ENCODE assay signal across 10 cellular contexts in the genomic region with DNA sequence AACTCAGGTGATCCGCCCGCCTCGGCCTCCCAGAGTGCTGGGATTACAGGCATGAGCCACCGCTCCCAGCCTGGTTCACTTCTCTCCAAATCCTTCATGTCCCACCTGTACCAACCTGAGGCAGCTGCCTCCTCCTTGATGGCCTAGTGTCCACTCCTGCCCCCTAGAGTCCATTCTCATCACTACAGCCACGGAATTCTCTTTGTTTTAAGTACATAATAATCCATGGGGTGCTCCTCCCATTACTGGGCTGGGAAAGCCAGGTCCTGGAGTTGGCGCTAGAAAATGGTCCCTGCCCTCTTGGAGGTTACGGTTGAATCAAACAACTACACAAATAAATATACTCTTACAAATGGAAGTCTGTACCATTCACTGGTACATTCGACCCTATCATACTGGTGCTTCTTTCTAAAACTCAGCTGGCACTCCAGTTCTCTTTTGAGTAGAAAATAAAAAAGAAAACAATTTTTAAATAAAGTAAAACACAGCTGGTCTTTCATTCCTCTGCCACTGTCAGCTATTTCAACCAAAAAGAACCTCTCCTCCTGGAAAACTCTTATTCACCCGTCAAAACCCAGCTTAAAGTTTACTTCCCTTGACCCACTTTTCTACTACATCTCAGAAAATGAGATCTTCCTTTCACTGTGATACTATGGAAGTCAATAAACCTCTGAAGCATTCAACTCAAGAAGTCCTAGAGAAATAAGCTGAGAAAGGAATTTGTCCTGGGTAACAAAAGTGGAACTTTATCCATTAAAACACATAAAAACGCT. TPM values are rescaled to one million over a fixed set of nuclear protein-coding genes. Genes with fewer than 3 reads are reported as not detected.
A peak's percentile ranks its signal among the peaks of the same experiment; 100 is the strongest.
DNase-seq lines count a peak whose midpoint lies in the region; ATAC-seq, FAIRE-seq and TF ChIP-seq lines count a peak whose summit lies in the region.
"Had no signal": no experiment of that assay in that cellular context is flagged by ENCODE, and none has a peak within 500 bp of the region (broad histone marks: within the 10 kb centered on the region; RNA-seq: fewer than 3 reads in every experiment).

No MANE protein-coding gene starts in this region.

- no peaks in the 10 kb centered on the region for H3K9me2 ChIP-seq in Karpas-422 (replicated peaks; ENCODE audit: insufficient read depth, low read length)

- POLR2A ChIA-PET in HepG2 (lab: Yijun Ruan, JAX): no interaction called here

- TF ChIP-seq RAD21 in HepG2 (CRISPR knock-in tag; IDR thresholded peaks at IDR 0.05): no peak

- 67% methylated on average over 10 of the region's 10 CpGs for WGBS in HepG2 (ENCODE audit: low lambda C conversion rate)

- no peak overlapping the region for H2AFZ ChIP-seq in Karpas-422 (ENCODE audit: low read length)
- H2AFZ ChIP-seq in HepG2 (ENCODE audit: low read length): no peak overlapping the region

- H3K27ac ChIP-seq in Karpas-422 (ENCODE audit: low read length): no peak overlapping the region
- H3K27ac ChIP-seq in HepG2 (ENCODE audit: extremely low read length, insufficient read depth, low read length): no peak overlapping the region

- no peaks in the 10 kb centered on the region for H3K9me3 Mint-ChIP-seq in activated T-helper 2 cell treated with anti-CD3 and anti-CD28 coated beads, Interferon-gamma antibody, Interleukin-2, Interleukin-4, amounts not matched to agents 10 μg/mL and 5 μg/mL and 100 μg/mL, durations not matched to agents 14 hours and 24 hours and 36 hours

- H3K4me3 Mint-ChIP-seq in activated T-helper 2 cell treated with anti-CD3 and anti-CD28 coated beads, Interferon-gamma antibody, Interleukin-2, Interleukin-4, amounts not matched to agents 10 μg/mL and 5 μg/mL and 100 μg/mL, durations not matched to agents 14 hours and 24 hours and 36 hours (ENCODE audit: low read depth): no peak overlapping the region
- H3K4me3 Mint-ChIP-seq: central memory CD8-positive, alpha-beta T cell had no signal

- no peaks in the 10 kb centered on the region for H3K4me1 Mint-ChIP-seq in activated T-helper 2 cell treated with anti-CD3 and anti-CD28 coated beads, Interferon-gamma antibody, Interleukin-2, Interleukin-4, amounts not matched to agents 10 μg/mL and 5 μg/mL and 100 μg/mL, durations not matched to agents 14 hours and 24 hours and 36 hours (ENCODE audit: low read depth)
- H3K4me1 Mint-ChIP-seq: central memory CD8-positive, alpha-beta T cell had no signal

- DNase-seq in EL (peak; percentile 32), Karpas-422 (peak; percentile 87), HepG2 (ENCODE audit: low spot score) (peak; percentile 56), NCI-H2081 treated with DMSO at 0.1 percent for 48 hours (lab: John Stamatoyannopoulos, UW) (no peak), left cardiac atrium (no peak), cerebellum (ENCODE audit: low spot score) (no peak)
- DNase-seq in activated T-helper 2 cell treated with anti-CD3 and anti-CD28 coated beads, Interferon-gamma antibody, Interleukin-2, Interleukin-4, amounts not matched to agents 10 μg/mL and 5 μg/mL and 100 μg/mL, durations not matched to agents 14 hours and 24 hours and 36 hours (ENCODE audit: low spot score): peak; percentile 20
- DNase-seq: IMR-90 had no signal

- TF ChIP-seq CTCF in HepG2 (CRISPR knock-in tag; IDR thresholded peaks at IDR 0.05): peak; percentile 78

- H3K4me1 ChIP-seq in Karpas-422 (ENCODE audit: low read length): no peaks in the 10 kb centered on the region
- H3K4me1 ChIP-seq in HepG2 (ENCODE audit: insufficient read depth, low read length): peaks cover 5% of the 10 kb centered on the region

- H3K27me3 Mint-ChIP-seq in activated T-helper 2 cell treated with anti-CD3 and anti-CD28 coated beads, Interferon-gamma antibody, Interleukin-2, Interleukin-4, amounts not matched to agents 10 μg/mL and 5 μg/mL and 100 μg/mL, durations not matched to agents 14 hours and 24 hours and 36 hours (ENCODE audit: low read depth): peaks cover 2% of the 10 kb centered on the region

- intact Hi-C loops in activated T-helper 2 cell treated with anti-CD3 and anti-CD28 coated beads, Interferon-gamma antibody, Interleukin-2, Interleukin-4, amounts not matched to agents 10 μg/mL and 5 μg/mL and 100 μg/mL, durations not matched to agents 14 hours and 24 hours and 36 hours (cut with micrococcal nuclease): no loop called here
- intact Hi-C loops in HepG2 (cut with micrococcal nuclease; ENCODE audit: unreplicated experiment) (no loop called here), left cardiac atrium (cut with DNase I) (no loop called here)

- H3K27ac Mint-ChIP-seq in activated T-helper 2 cell treated with anti-CD3 and anti-CD28 coated beads, Interferon-gamma antibody, Interleukin-2, Interleukin-4, amounts not matched to agents 10 μg/mL and 5 μg/mL and 100 μg/mL, durations not matched to agents 14 hours and 24 hours and 36 hours: no peak overlapping the region

- TF ChIP-seq POLR2A in HepG2 (IDR thresholded peaks at IDR 0.05; ENCODE audit: insufficient read depth in 1 of 2, low read depth in 2 of 2, low read length in 2 of 2): no peak

- H3K79me2 ChIP-seq in Karpas-422 (ENCODE audit: low read length) (no peaks in the 10 kb centered on the region), HepG2 (ENCODE audit: insufficient read depth, low read length) (no peaks in the 10 kb centered on the region)

- CTCF ChIA-PET in HepG2 (lab: Yijun Ruan, JAX; ENCODE audit: low intra/inter-chr PET ratio, low total read pairs): interaction anchor here (1.5 kb wide), 1 partner anchor 177 kb away, joined by 5 read pairs; no protein-coding TSS in a partner anchor

- H3K27me3 ChIP-seq in Karpas-422 (ENCODE audit: low read length): no peaks in the 10 kb centered on the region
- no peaks in the 10 kb centered on the region for H3K27me3 ChIP-seq in HepG2 (ENCODE audit: control insufficient read depth in 1 of 2, insufficient read depth in 2 of 2, low read length in 2 of 2)

- in situ Hi-C loops in HepG2 (cut with HindIII; ENCODE audit: extremely low pct_ligation_motif_present, low pct_unique_long_range_greater_than_20kb): no loop called here

- no peaks in the 10 kb centered on the region for H3K9me3 ChIP-seq in Karpas-422 (ENCODE audit: low read length)
- H3K9me3 ChIP-seq in HepG2 (ENCODE audit: low read length): no peaks in the 10 kb centered on the region

- H3K36me3 Mint-ChIP-seq in activated T-helper 2 cell treated with anti-CD3 and anti-CD28 coated beads, Interferon-gamma antibody, Interleukin-2, Interleukin-4, amounts not matched to agents 10 μg/mL and 5 μg/mL and 100 μg/mL, durations not matched to agents 14 hours and 24 hours and 36 hours (ENCODE audit: low read depth): no peaks in the 10 kb centered on the region

- no peak overlapping the region for H3K4me2 ChIP-seq in Karpas-422 (ENCODE audit: low read depth, low read length, poor library complexity, severe bottlenecking)
- no peak overlapping the region for H3K4me2 ChIP-seq in HepG2 (ENCODE audit: low read depth, low read length)

- H4K20me1 ChIP-seq in Karpas-422 (ENCODE audit: insufficient read depth, low read depth, low read length) (no peaks in the 10 kb centered on the region), HepG2 (ENCODE audit: insufficient read depth, low read length) (no peaks in the 10 kb centered on the region)

- BruUV-seq in HepG2 (replicated peaks; lab: Mats Ljungman, UMichigan): no TSS peak

- no peak for FAIRE-seq in HepG2 (lab: Jason Lieb, UNC)

- TF ChIP-seq EP300 in HepG2 (IDR thresholded peaks at IDR 0.05; ENCODE audit: low read depth in 2 of 2, low read length in 2 of 2) (no peak), HepG2 (CRISPR knock-in tag; IDR thresholded peaks at IDR 0.05; ENCODE audit: borderline replicate concordance) (no peak)

- ATAC-seq in HepG2: no peak; the same call in 2 of the 3 replicates
- ATAC-seq in left cardiac atrium: no peak
- no peak for ATAC-seq in HG03196 (IDR thresholded peaks at IDR 0.05; ENCODE audit: unreplicated experiment)

- H3K9ac ChIP-seq in Karpas-422 (ENCODE audit: low read length) (no peak overlapping the region), HepG2 (ENCODE audit: insufficient read depth, low read depth, low read length) (no peak overlapping the region)

- H3K36me3 ChIP-seq in Karpas-422 (ENCODE audit: insufficient read depth, low read length): no peaks in the 10 kb centered on the region
- no peaks in the 10 kb centered on the region for H3K36me3 ChIP-seq in HepG2 (replicated peaks in 1 of 2; ENCODE audit: control insufficient read depth in 1 of 2, insufficient read depth in 2 of 2, low read length in 2 of 2)

- H3K4me3 ChIP-seq in Karpas-422 (ENCODE audit: low read length) (no peak overlapping the region), HepG2 (replicated peaks in 1 of 3; ENCODE audit: insufficient read depth in 1 of 3, low read depth in 2 of 3, low read length in 3 of 3) (no peak overlapping the region)

RNA-seq across cellular contexts. Expression of gene ARHGEF18, which starts 22.4 kb away (rescaled TPM):
- total RNA-seq in Karpas-422 (2014; rRNA removed; shearing (Covaris generic); ENCODE audit: low replicate concordance): 9.4 and 21.8 TPM in 2 replicates
- 42.5 and 44.4 TPM in 2 replicates for total RNA-seq in activated T-helper 2 cell treated with anti-CD3 and anti-CD28 coated beads, Interferon-gamma antibody, Interleukin-2, Interleukin-4, amounts not matched to agents 10 μg/mL and 5 μg/mL and 100 μg/mL, durations not matched to agents 14 hours and 24 hours and 36 hours
- 14.5 and 17.5 TPM in 2 replicates for total RNA-seq in HepG2 (2016; rRNA removed; fragmentation: Illumina TruSeq; extraction: Trizol)
- total RNA-seq in HepG2 (2016; cell fraction: cytosol; rRNA removed; fragmentation: Illumina TruSeq; extraction: Trizol; ENCODE audit: low read depth): 1.7 and 1.8 TPM in 2 replicates
- total RNA-seq in HepG2 (2016; cell fraction: insoluble cytoplasmic fraction; rRNA removed; fragmentation: Illumina TruSeq; extraction: Trizol): 13.1 and 19.3 TPM in 2 replicates
- total RNA-seq in HepG2 (2016; cell fraction: membrane; rRNA removed; fragmentation: Illumina TruSeq; extraction: Trizol): 4.9 and 5.2 TPM in 2 replicates
- total RNA-seq in HepG2 (2016; cell fraction: nucleus; rRNA removed; fragmentation: Illumina TruSeq; extraction: Trizol): 11.5 and 13.9 TPM in 2 replicates
- 4.2 and 7.2 TPM in 2 replicates for polyA plus RNA-seq in HepG2 (2011; rRNA removed)
- 5.5 and 6.5 TPM in 2 replicates for polyA plus RNA-seq in HepG2 (2011; cell fraction: cytosol; rRNA removed)
- 13.2 and 16.3 TPM in 2 replicates for polyA plus RNA-seq in HepG2 (2011; cell fraction: nucleus; rRNA removed)
- 10.7 and 11.4 TPM in 2 replicates for polyA plus RNA-seq in HepG2 (2012)
- polyA plus RNA-seq in HepG2 (2016; cell fraction: cytosol; fragmentation: Illumina TruSeq; extraction: Trizol; ENCODE audit: low read depth): 0.86 and 0.89 TPM in 2 replicates
- polyA plus RNA-seq in HepG2 (2016; cell fraction: insoluble cytoplasmic fraction; fragmentation: Illumina TruSeq; extraction: Trizol; ENCODE audit: low read depth): 8.2 and 11.6 TPM in 2 replicates
- 2.0 and 2.3 TPM in 2 replicates for polyA plus RNA-seq in HepG2 (2016; cell fraction: membrane; fragmentation: Illumina TruSeq; extraction: Trizol; ENCODE audit: low read depth)
- polyA plus RNA-seq in HepG2 (2016; cell fraction: nucleus; fragmentation: Illumina TruSeq; extraction: Trizol; ENCODE audit: insufficient read depth, low read depth): 13.8 and 16.4 TPM in 2 replicates
- 7.5 and 13.6 TPM in 2 replicates for polyA minus RNA-seq in HepG2 (2011; rRNA and poly(A)+ RNA removed; ENCODE audit: low replicate concordance)
- polyA minus RNA-seq in HepG2 (2011; cell fraction: cytosol; rRNA and poly(A)+ RNA removed): 6.7 and 11.8 TPM in 2 replicates
- 10.2 and 11.5 TPM in 2 replicates for polyA minus RNA-seq in HepG2 (2011; cell fraction: nucleus; rRNA and poly(A)+ RNA removed)
- 10 to 100 TPM in 1 of 2 donors, 1 to 10 TPM in 1; 9.9 to 11.7 TPM for total RNA-seq in left cardiac atrium
- total RNA-seq in cerebellum: 19.6 TPM

RNA-seq across cellular contexts. Expression of gene INSR, which starts 32.1 kb away (rescaled TPM):
- 0.04 TPM in 1 of 2 replicates, not detected in the other for total RNA-seq in Karpas-422 (2014; rRNA removed; shearing (Covaris generic); ENCODE audit: low replicate concordance)
- 2.4 TPM in 2 replicates for total RNA-seq in activated T-helper 2 cell treated with anti-CD3 and anti-CD28 coated beads, Interferon-gamma antibody, Interleukin-2, Interleukin-4, amounts not matched to agents 10 μg/mL and 5 μg/mL and 100 μg/mL, durations not matched to agents 14 hours and 24 hours and 36 hours
- total RNA-seq in HepG2 (2016; rRNA removed; fragmentation: Illumina TruSeq; extraction: Trizol) (13.6 and 24.2 TPM in 2 replicates), left cardiac atrium (10 to 100 TPM; 44.6 to 52.9 TPM), cerebellum (51.6 TPM)
- total RNA-seq in HepG2 (2016; cell fraction: cytosol; rRNA removed; fragmentation: Illumina TruSeq; extraction: Trizol; ENCODE audit: low read depth): 3.7 and 4.3 TPM in 2 replicates
- 10.6 and 24.2 TPM in 2 replicates for total RNA-seq in HepG2 (2016; cell fraction: insoluble cytoplasmic fraction; rRNA removed; fragmentation: Illumina TruSeq; extraction: Trizol)
- total RNA-seq in HepG2 (2016; cell fraction: membrane; rRNA removed; fragmentation: Illumina TruSeq; extraction: Trizol): 5.3 and 5.7 TPM in 2 replicates
- 32.3 TPM in 2 replicates for total RNA-seq in HepG2 (2016; cell fraction: nucleus; rRNA removed; fragmentation: Illumina TruSeq; extraction: Trizol)
- polyA plus RNA-seq in HepG2 (2011; rRNA removed): 25.7 and 29.8 TPM in 2 replicates
- 12.7 and 15.7 TPM in 2 replicates for polyA plus RNA-seq in HepG2 (2011; cell fraction: cytosol; rRNA removed)
- 46.8 and 48.9 TPM in 2 replicates for polyA plus RNA-seq in HepG2 (2011; cell fraction: nucleus; rRNA removed)
- polyA plus RNA-seq in HepG2 (2012): 33.3 and 35.1 TPM in 2 replicates
- polyA plus RNA-seq in HepG2 (2016; cell fraction: cytosol; fragmentation: Illumina TruSeq; extraction: Trizol; ENCODE audit: low read depth): 0.49 and 0.50 TPM in 2 replicates
- 5.1 and 6.7 TPM in 2 replicates for polyA plus RNA-seq in HepG2 (2016; cell fraction: insoluble cytoplasmic fraction; fragmentation: Illumina TruSeq; extraction: Trizol; ENCODE audit: low read depth)
- polyA plus RNA-seq in HepG2 (2016; cell fraction: membrane; fragmentation: Illumina TruSeq; extraction: Trizol; ENCODE audit: low read depth): 1.0 and 1.2 TPM in 2 replicates
- 27.7 and 30.4 TPM in 2 replicates for polyA plus RNA-seq in HepG2 (2016; cell fraction: nucleus; fragmentation: Illumina TruSeq; extraction: Trizol; ENCODE audit: insufficient read depth, low read depth)
- polyA minus RNA-seq in HepG2 (2011; rRNA and poly(A)+ RNA removed; ENCODE audit: low replicate concordance): 33.9 and 244 TPM in 2 replicates
- polyA minus RNA-seq in HepG2 (2011; cell fraction: cytosol; rRNA and poly(A)+ RNA removed): 55.0 and 72.8 TPM in 2 replicates
- 105 and 154 TPM in 2 replicates for polyA minus RNA-seq in HepG2 (2011; cell fraction: nucleus; rRNA and poly(A)+ RNA removed)

Comparison
In these comparisons a context has a peak if more than half of its experiments do, and no peak if none do; other contexts are left out.
1. DNase-seq: peak in EL (single experiment), Karpas-422 (single experiment), activated T-helper 2 cell treated with anti-CD3 and anti-CD28 coated beads, Interferon-gamma antibody, Interleukin-2, Interleukin-4, amounts not matched to agents 10 μg/mL and 5 μg/mL and 100 μg/mL, durations not matched to agents 14 hours and 24 hours and 36 hours (single experiment) and HepG2 (single experiment); none in NCI-H2081 treated with DMSO at 0.1 percent for 48 hours (single experiment), left cardiac atrium (single experiment) and cerebellum (single experiment).